In the genomic region with DNA sequence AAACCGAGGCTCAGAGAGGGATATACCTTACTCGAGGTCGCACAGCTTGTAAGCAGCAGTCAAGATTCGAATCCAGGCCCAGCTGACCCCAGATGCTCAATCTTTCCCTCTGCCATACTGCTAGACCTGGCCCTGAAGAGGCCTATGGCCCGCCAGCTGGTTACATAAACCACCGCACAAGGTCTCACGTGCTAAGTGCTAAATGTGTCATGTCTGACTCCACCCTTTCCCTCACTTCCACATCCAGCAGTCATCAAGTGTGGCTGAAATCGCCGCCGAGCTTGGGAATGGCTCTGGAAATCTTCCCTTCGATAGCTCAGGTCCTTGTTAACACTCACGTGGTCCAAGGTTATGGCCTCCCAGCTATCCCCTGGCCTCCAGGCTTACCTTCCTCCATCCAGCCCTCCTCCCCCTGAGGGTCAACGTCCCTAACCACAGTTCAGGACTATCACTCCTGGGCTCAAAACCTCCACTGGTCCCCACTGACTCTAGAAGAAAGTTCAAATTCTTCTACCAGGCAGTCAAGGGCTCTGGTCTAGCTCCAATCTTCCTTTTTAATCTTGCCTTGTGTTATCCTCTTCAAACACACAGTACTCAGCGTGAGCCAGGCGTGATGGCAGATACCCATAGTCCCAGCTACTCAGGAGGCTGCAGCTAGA, we compare ENCODE assay signal across 12 cellular contexts. TPM values are rescaled to one million over a fixed set of nuclear protein-coding genes. Genes with fewer than 3 reads are reported as not detected.
DNase-seq lines count a peak whose midpoint lies in the region; ATAC-seq and TF ChIP-seq lines count a peak whose summit lies in the region.
"Had no signal": no experiment of that assay in that cellular context is flagged by ENCODE, and none has a peak within 500 bp of the region (broad histone marks: within the 10 kb centered on the region; RNA-seq: fewer than 3 reads in every experiment).

No MANE protein-coding gene starts in this region.

- H3K27ac Mint-ChIP-seq in GM23338: 0 out of 2 replicates have a peak overlapping the region, but pooled peaks have one; percentile 16
- peak overlapping the region; percentile 54 for H3K27ac Mint-ChIP-seq in activated naive CD8-positive, alpha-beta T cell treated with anti-CD3 and anti-CD28 coated beads, Interleukin-2, amount 50 U/mL, for 24 hours

- 0 out of 2 replicates have a peak, but pooled peaks cover 4% of the 10 kb centered on the region for H3F3A ChIP-seq in GM23338 (replicated peaks; ENCODE audit: low read depth)
- H3F3A ChIP-seq in smooth muscle cell (ENCODE audit: low read depth): peaks cover 21% of the 10 kb centered on the region

- H3K4me3 ChIP-seq in GM23338 (no peak overlapping the region), smooth muscle cell (peak overlapping the region; percentile 97)

- no peak overlapping the region for H3K4me3 Mint-ChIP-seq in GM23338
- no peak overlapping the region for H3K4me3 Mint-ChIP-seq in activated naive CD8-positive, alpha-beta T cell treated with anti-CD3 and anti-CD28 coated beads, Interleukin-2, amount 50 U/mL, for 24 hours
- H3K4me3 Mint-ChIP-seq: stimulated activated naive B cell treated with anti-CD40 and anti-IgM and Interleukin-4, amounts not matched to agents 10 μg/mL and 1 μg/mL and 100 μg/mL, for 72 hours had no signal

- H3K36me3 Mint-ChIP-seq in GM23338 (ENCODE audit: low read depth): peaks cover 5% of the 10 kb centered on the region; the same call in 1 of the 3 replicates
- H3K36me3 Mint-ChIP-seq in activated naive CD8-positive, alpha-beta T cell treated with anti-CD3 and anti-CD28 coated beads, Interleukin-2, amount 50 U/mL, for 24 hours (ENCODE audit: low read depth): peaks cover 3% of the 10 kb centered on the region

- H3K9me3 ChIP-seq in smooth muscle cell (replicated peaks; ENCODE audit: low read depth): no peaks in the 10 kb centered on the region

- peaks cover 13% of the 10 kb centered on the region for H3K27me3 Mint-ChIP-seq in GM23338 (ENCODE audit: insufficient read depth, low read depth, poor library complexity)
- H3K27me3 Mint-ChIP-seq in activated naive CD8-positive, alpha-beta T cell treated with anti-CD3 and anti-CD28 coated beads, Interleukin-2, amount 50 U/mL, for 24 hours: no peaks in the 10 kb centered on the region
- H3K27me3 Mint-ChIP-seq: stimulated activated naive B cell treated with anti-CD40 and anti-IgM and Interleukin-4, amounts not matched to agents 10 μg/mL and 1 μg/mL and 100 μg/mL, for 72 hours had no signal

- H2AFZ ChIP-seq in GM23338 (no peak overlapping the region), smooth muscle cell (ENCODE audit: low read depth) (no peak overlapping the region)

- H4K20me1 ChIP-seq in GM23338 (replicated peaks; ENCODE audit: insufficient read depth) (peaks cover 8% of the 10 kb centered on the region; the same call in 1 of the 2 replicates), smooth muscle cell (ENCODE audit: low read depth) (peaks cover 74% of the 10 kb centered on the region)

- H3K4me1 Mint-ChIP-seq in GM23338: peaks cover 30% of the 10 kb centered on the region
- peaks cover 63% of the 10 kb centered on the region for H3K4me1 Mint-ChIP-seq in activated naive CD8-positive, alpha-beta T cell treated with anti-CD3 and anti-CD28 coated beads, Interleukin-2, amount 50 U/mL, for 24 hours

- ATAC-seq in GM23338 (no peak), left cardiac atrium (peak; percentile 19 to 37), HG02678 (IDR thresholded peaks at IDR 0.05; ENCODE audit: unreplicated experiment) (no peak), GM18505 (IDR thresholded peaks at IDR 0.05; ENCODE audit: unreplicated experiment) (no peak)
- ATAC-seq in activated naive CD8-positive, alpha-beta T cell treated with anti-CD3 and anti-CD28 coated beads, Interleukin-2, amount 50 U/mL, for 24 hours: no peak
- ATAC-seq: stimulated activated naive B cell treated with anti-CD40 and anti-IgM and Interleukin-4, amounts not matched to agents 10 μg/mL and 1 μg/mL and 100 μg/mL, for 72 hours had no signal

- peak overlapping the region; percentile 17 for H3K9ac ChIP-seq in smooth muscle cell (ENCODE audit: low read depth)

- 79% methylated on average over 15 of the region's 15 CpGs for WGBS in smooth muscle cell (ENCODE audit: low lambda C conversion rate)

- no peak overlapping the region for H3K4me2 ChIP-seq in GM23338
- H3K4me2 ChIP-seq in smooth muscle cell: peak overlapping the region; percentile 98

- H3K27ac ChIP-seq in GM23338 (ENCODE audit: low read depth): no peak overlapping the region
- H3K27ac ChIP-seq in smooth muscle cell (ENCODE audit: low read depth): peak overlapping the region; percentile 96
- H3K27ac ChIP-seq: HL-60 had no signal

- TF ChIP-seq CTCF in GM23338 (conservative IDR thresholded peaks at IDR 0.05; ENCODE audit: low read depth in 2 of 2) (no peak), smooth muscle cell (IDR thresholded peaks at IDR 0.05; ENCODE audit: borderline replicate concordance, insufficient read depth, poor library complexity, severe bottlenecking) (no peak)

- intact Hi-C loops in left cardiac atrium (cut with DNase I): no loop called here

- DNase-seq in GM23338 (ENCODE audit: low spot score): no peak
- DNase-seq in activated naive CD8-positive, alpha-beta T cell treated with anti-CD3 and anti-CD28 coated beads, Interleukin-2, amount 50 U/mL, for 24 hours: no peak
- DNase-seq in left cardiac atrium: peak; percentile 73
- no peak for DNase-seq in smooth muscle cell (lab: John Stamatoyannopoulos, UW; ENCODE audit: unreplicated experiment)
- DNase-seq in activated CD4-positive, CD25-positive, alpha-beta regulatory T cell (lab: John Stamatoyannopoulos, UW): no peak
- DNase-seq in NCI-H526 treated with DMSO at 0.1 percent for 48 hours (lab: John Stamatoyannopoulos, UW): no peak
- DNase-seq: SHP77; stimulated activated naive B cell treated with anti-CD40 and anti-IgM and Interleukin-4, amounts not matched to agents 10 μg/mL and 1 μg/mL and 100 μg/mL, for 72 hours had no signal

- no peaks in the 10 kb centered on the region; the same call in 2 of the 3 replicates for H3K9me3 Mint-ChIP-seq in GM23338
- H3K9me3 Mint-ChIP-seq in activated naive CD8-positive, alpha-beta T cell treated with anti-CD3 and anti-CD28 coated beads, Interleukin-2, amount 50 U/mL, for 24 hours: no peaks in the 10 kb centered on the region
- H3K9me3 Mint-ChIP-seq: stimulated activated naive B cell treated with anti-CD40 and anti-IgM and Interleukin-4, amounts not matched to agents 10 μg/mL and 1 μg/mL and 100 μg/mL, for 72 hours had no signal

- H3K36me3 ChIP-seq in GM23338 (ENCODE audit: insufficient read depth): no peaks in the 10 kb centered on the region
- no peaks in the 10 kb centered on the region for H3K36me3 ChIP-seq in smooth muscle cell (ENCODE audit: low read depth)

- no peaks in the 10 kb centered on the region for H3K9me2 ChIP-seq in GM23338 (ENCODE audit: insufficient read depth)

- H3K79me2 ChIP-seq in GM23338 (replicated peaks; ENCODE audit: insufficient read depth): peaks cover 61% of the 10 kb centered on the region
- peaks cover 79% of the 10 kb centered on the region for H3K79me2 ChIP-seq in smooth muscle cell (ENCODE audit: low read depth)

- TF ChIP-seq POLR2A in GM18505 (IDR thresholded peaks at IDR 0.05; ENCODE audit: borderline replicate concordance, extremely low read depth, insufficient read depth, insufficient read length): no peak

- peaks cover 14% of the 10 kb centered on the region for H3K4me1 ChIP-seq in GM23338 (ENCODE audit: insufficient read depth)
- peaks cover 19% of the 10 kb centered on the region for H3K4me1 ChIP-seq in smooth muscle cell (ENCODE audit: low read depth)

- H3K27me3 ChIP-seq in GM23338 (ENCODE audit: insufficient read depth) (no peaks in the 10 kb centered on the region), smooth muscle cell (ENCODE audit: low read depth) (no peaks in the 10 kb centered on the region)

RNA-seq across cellular contexts. Expression of a gene that starts 3.5 kb away (rescaled TPM):
- total RNA-seq in GM23338 (2014; rRNA removed; shearing (Covaris generic)): 6.9 and 11.2 TPM in 2 replicates
- polyA plus RNA-seq in GM23338 (2016; fragmentation: Nextera tagmentation; extraction: Ambion mirVana): 3.6 and 4.2 TPM in 2 replicates
- total RNA-seq in left cardiac atrium: 10 to 100 TPM; 62.1 to 62.2 TPM
- 24.2 and 25.6 TPM in 2 replicates for total RNA-seq in smooth muscle cell
- polyA plus RNA-seq in smooth muscle cell: 22.8 and 26.9 TPM in 2 replicates

RNA-seq across cellular contexts. Expression of a gene that starts 5.4 kb away (rescaled TPM):
- not detected in 2 replicates for total RNA-seq in GM23338 (2014; rRNA removed; shearing (Covaris generic))
- polyA plus RNA-seq in GM23338 (2016; fragmentation: Nextera tagmentation; extraction: Ambion mirVana) (0.16 TPM in 1 of 2 replicates, not detected in the other), smooth muscle cell (0.51 TPM in 1 of 2 replicates, not detected in the other)
- total RNA-seq in left cardiac atrium (not detected), smooth muscle cell (not detected in 2 replicates)
- total RNA-seq: mononuclear cell had no signal

RNA-seq across cellular contexts. Expression of a gene that starts 8.3 kb away (rescaled TPM):
- 136 and 151 TPM in 2 replicates for total RNA-seq in GM23338 (2014; rRNA removed; shearing (Covaris generic))
- 56.8 and 58.1 TPM in 2 replicates for polyA plus RNA-seq in GM23338 (2016; fragmentation: Nextera tagmentation; extraction: Ambion mirVana)
- 10 to 100 TPM; 42.8 to 56.9 TPM for total RNA-seq in left cardiac atrium
- 72.0 and 76.0 TPM in 2 replicates for total RNA-seq in smooth muscle cell
- polyA plus RNA-seq in smooth muscle cell: 80.2 and 123 TPM in 2 replicates

RNA-seq across cellular contexts. Expression of a gene that starts 31.0 kb away (rescaled TPM):
- total RNA-seq in GM23338 (2014; rRNA removed; shearing (Covaris generic)): 11.2 and 12.0 TPM in 2 replicates
- polyA plus RNA-seq in GM23338 (2016; fragmentation: Nextera tagmentation; extraction: Ambion mirVana) (10.0 and 11.1 TPM in 2 replicates), smooth muscle cell (19.0 and 22.5 TPM in 2 replicates)
- total RNA-seq in left cardiac atrium (10 to 100 TPM; 12.4 to 13.8 TPM), smooth muscle cell (8.9 and 12.2 TPM in 2 replicates)

RNA-seq across cellular contexts. Expression of a gene that starts 36.6 kb away (rescaled TPM):
- 16.6 TPM in 2 replicates for total RNA-seq in GM23338 (2014; rRNA removed; shearing (Covaris generic))
- polyA plus RNA-seq in GM23338 (2016; fragmentation: Nextera tagmentation; extraction: Ambion mirVana): 11.1 and 13.3 TPM in 2 replicates
- 10 to 100 TPM; 20.5 to 24.6 TPM for total RNA-seq in left cardiac atrium
- total RNA-seq in smooth muscle cell: 21.3 and 28.5 TPM in 2 replicates
- 13.9 and 30.9 TPM in 2 replicates for polyA plus RNA-seq in smooth muscle cell

Comparison
In these comparisons a context has a peak if more than half of its experiments do, and no peak if none do; other contexts are left out.
1. ATAC-seq: peak in left cardiac atrium (2 of 2); none in GM23338 (single experiment), activated naive CD8-positive, alpha-beta T cell treated with anti-CD3 and anti-CD28 coated beads, Interleukin-2, amount 50 U/mL, for 24 hours (single experiment), HG02678 (single experiment) and GM18505 (single experiment).